In the genomic region with DNA sequence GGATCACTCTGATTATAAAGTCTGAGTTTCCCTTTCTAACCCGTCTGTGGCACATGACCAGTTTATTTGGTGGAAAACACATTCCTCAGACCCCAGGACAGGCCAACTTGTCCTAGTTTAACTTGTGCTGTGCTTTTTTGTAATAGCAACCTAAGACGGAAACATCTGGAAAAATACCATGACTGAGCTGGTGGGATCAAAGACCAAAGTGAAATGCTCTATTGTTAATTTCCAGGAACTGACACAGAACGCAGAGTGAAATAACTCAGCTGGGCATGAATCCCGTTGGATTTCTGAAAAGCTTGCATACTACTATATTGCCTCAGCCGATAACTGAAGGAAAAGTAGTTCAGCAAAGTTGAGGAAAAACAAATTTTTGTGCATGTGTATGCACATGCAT, we compare ENCODE assay signal across 14 cellular contexts.
DNase-seq lines count a peak whose midpoint lies in the region; ATAC-seq and TF ChIP-seq lines count a peak whose summit lies in the region.
"Had no signal": no experiment of that assay in that cellular context is flagged by ENCODE, and none has a peak within 500 bp of the region (broad histone marks: within the 10 kb centered on the region; RNA-seq: fewer than 3 reads in every experiment).

No MANE protein-coding gene starts in this region.

- ATAC-seq in body of pancreas: peak; percentile 21

- no peaks in the 10 kb centered on the region for H3K36me3 Mint-ChIP-seq in nephron (ENCODE audit: low read depth)
- H3K36me3 Mint-ChIP-seq: CD14-positive monocyte had no signal

- H3K9me3 ChIP-seq in body of pancreas (no peaks in the 10 kb centered on the region), suprapubic skin (no peaks in the 10 kb centered on the region)

- H3K27me3 Mint-ChIP-seq in nephron (ENCODE audit: low read depth): no peaks in the 10 kb centered on the region
- H3K27me3 Mint-ChIP-seq: dendritic cell treated with granulocyte-macrophage colony-stimulating factor and Interleukin-4, amounts not matched to agents 40 ng/mL and 50 ng/mL, for 4 days had no signal

- no peak overlapping the region for H3K4me3 ChIP-seq in body of pancreas
- H3K4me3 ChIP-seq in suprapubic skin: no peak overlapping the region

- no peaks in the 10 kb centered on the region for H3K4me1 ChIP-seq in body of pancreas
- peaks cover 34% of the 10 kb centered on the region for H3K4me1 ChIP-seq in suprapubic skin

- no peak for TF ChIP-seq EP300 in suprapubic skin (IDR thresholded peaks at IDR 0.05)

- WGBS in body of pancreas, 2 donors: 52% methylated on average over 5 of the region's 5 CpGs
- 35% methylated on average over 5 of the region's 5 CpGs for WGBS in suprapubic skin

- H3K27me3 ChIP-seq in body of pancreas (no peaks in the 10 kb centered on the region), suprapubic skin (no peaks in the 10 kb centered on the region)

- peak overlapping the region; percentile 40 to 67 (median 64) for H3K27ac Mint-ChIP-seq in nephron
- H3K27ac Mint-ChIP-seq: T-helper 1 cell treated with Interleukin-12 subunit alpha and Interleukin-12 subunit beta and Interleukin-4 antibody, amounts not matched to agents 30 μg/mL and 1 μg/mL, for 36 hours had no signal

- peak in 1 of 4 donors; percentile 8 for DNase-seq in body of pancreas
- DNase-seq in globus pallidus (ENCODE audit: low spot score): peak; percentile 37
- no peak for DNase-seq in suprapubic skin (ENCODE audit: low spot score in 2 of 2)
- DNase-seq in stimulated activated CD4-positive, alpha-beta T cell treated with anti-CD3 and anti-CD28 coated beads, Interleukin-2, amount 100 ng/mL, for 24 hours: no peak
- DNase-seq in T-helper 2 cell: no peak
- no peak for DNase-seq in SHP77 (lab: John Stamatoyannopoulos, UW)
- no peak for DNase-seq in NCI-H1105 treated with DMSO at 0.1 percent for 48 hours (lab: John Stamatoyannopoulos, UW)
- DNase-seq: activated CD4-positive, alpha-beta T cell treated with anti-CD3 and anti-CD28 coated beads, Interleukin-2, amount 50 U/mL, for 1 hour; activated effector memory CD4-positive, alpha-beta T cell treated with Interleukin-2 at 50 U/mL for 16 hours had no signal

- no peak for TF ChIP-seq POLR2A in body of pancreas (IDR thresholded peaks at IDR 0.05)
- no peak for TF ChIP-seq POLR2A in suprapubic skin (IDR thresholded peaks at IDR 0.05)

- TF ChIP-seq CTCF in body of pancreas (IDR thresholded peaks at IDR 0.05) (no peak), nephron (IDR thresholded peaks at IDR 0.05; ENCODE audit: unreplicated experiment in 3 of 3) (no peak), suprapubic skin (IDR thresholded peaks at IDR 0.05) (no peak)

- H3K27ac ChIP-seq in body of pancreas: no peak overlapping the region
- peak overlapping the region; percentile 68 for H3K27ac ChIP-seq in suprapubic skin
- H3K27ac ChIP-seq: KMS-11 had no signal

- H3K9me3 Mint-ChIP-seq in nephron: no peaks in the 10 kb centered on the region
- H3K9me3 Mint-ChIP-seq: CD14-positive monocyte; dendritic cell treated with granulocyte-macrophage colony-stimulating factor and Interleukin-4, amounts not matched to agents 40 ng/mL and 50 ng/mL, for 4 days; T-helper 1 cell treated with Interleukin-12 subunit alpha and Interleukin-12 subunit beta and Interleukin-4 antibody, amounts not matched to agents 30 μg/mL and 1 μg/mL, for 36 hours had no signal

- intact Hi-C loops in body of pancreas (cut with DNase I): no loop called here

- no peaks in the 10 kb centered on the region for H3K36me3 ChIP-seq in body of pancreas (replicated peaks in 1 of 2; ENCODE audit: insufficient read depth in 1 of 2, low read depth in 2 of 2)
- H3K36me3 ChIP-seq in suprapubic skin: no peaks in the 10 kb centered on the region

- H3K4me3 Mint-ChIP-seq in nephron: no peak overlapping the region
- H3K4me3 Mint-ChIP-seq: CD14-positive monocyte; dendritic cell treated with granulocyte-macrophage colony-stimulating factor and Interleukin-4, amounts not matched to agents 40 ng/mL and 50 ng/mL, for 4 days; T-helper 1 cell treated with Interleukin-12 subunit alpha and Interleukin-12 subunit beta and Interleukin-4 antibody, amounts not matched to agents 30 μg/mL and 1 μg/mL, for 36 hours had no signal

- H3K4me1 Mint-ChIP-seq in nephron: peaks cover 64% of the 10 kb centered on the region
